15 cellular contexts compared by ENCODE assay signal in genomic region chr15:98715401-98715800, GRCh38.
A peak's percentile ranks its signal among the peaks of the same experiment; 100 is the strongest.
DNase-seq lines count a peak whose midpoint lies in the region; ATAC-seq and TF ChIP-seq lines count a peak whose summit lies in the region.
"Had no signal": no experiment of that assay in that cellular context is flagged by ENCODE, and none has a peak within 500 bp of the region (broad histone marks: within the 10 kb centered on the region; RNA-seq: fewer than 3 reads in every experiment).

No MANE protein-coding gene starts in this region.

- H3K4me3 ChIP-seq in left ventricle myocardium inferior: no peak overlapping the region
- H3K4me3 ChIP-seq in stomach: no peak overlapping the region
- H3K4me3 ChIP-seq in hepatocyte: no peak overlapping the region
- H3K4me3 ChIP-seq: GM12878 had no signal

- intact Hi-C loops in left ventricle myocardium inferior (cut with micrococcal nuclease): no loop called here
- intact Hi-C loops in stomach (cut with DNase I; ENCODE audit: low total_unique reads): no loop called here

- peak overlapping the region; percentile 90 for H3K27ac ChIP-seq in left ventricle myocardium inferior (replicated peaks)
- peak overlapping the region in 1 of 5 donors; percentile 52 for H3K27ac ChIP-seq in stomach
- no peak overlapping the region for H3K27ac ChIP-seq in hepatocyte

- ATAC-seq in HG02798 (IDR thresholded peaks at IDR 0.05; ENCODE audit: poor library complexity, unreplicated experiment): no peak
- ATAC-seq: GM12878, PC-3, SK-N-SH treated with all-trans-retinoic acid at 6 μM for 48 hours had no signal

- peaks cover 83% of the 10 kb centered on the region for H3K4me1 ChIP-seq in left ventricle myocardium inferior
- peaks cover 31 to 75% (median 58%) of the 10 kb centered on the region in 4 donors for H3K4me1 ChIP-seq in stomach
- peaks cover 16% of the 10 kb centered on the region for H3K4me1 ChIP-seq in hepatocyte (ENCODE audit: insufficient read depth)

- H3K4me1 Mint-ChIP-seq in activated naive CD8-positive, alpha-beta T cell treated with anti-CD3 and anti-CD28 coated beads for 36 hours: peaks cover 59% of the 10 kb centered on the region

- H3K9me2 ChIP-seq in hepatocyte (replicated peaks; ENCODE audit: insufficient read depth): no peaks in the 10 kb centered on the region

- DNase-seq in GM04504 (ENCODE audit: low read depth): peak; percentile 15
- DNase-seq in activated naive CD8-positive, alpha-beta T cell treated with anti-CD3 and anti-CD28 coated beads for 36 hours: no peak
- no peak for DNase-seq in left ventricle myocardium inferior
- DNase-seq in stomach: no peak
- DNase-seq in NCI-H1930 (lab: John Stamatoyannopoulos, UW): no peak
- DNase-seq in AML-193 (lab: John Stamatoyannopoulos, UW): no peak
- DNase-seq in hepatocyte (ENCODE audit: low spot score): no peak
- DNase-seq: activated CD8-positive, alpha-beta memory T cell treated with anti-CD3 and anti-CD28 coated beads for 24 hours; effector CD4-positive, alpha-beta T cell; naive B cell; NCI-H1694; PC-3 had no signal

- peaks cover 11% of the 10 kb centered on the region for H3K9me3 Mint-ChIP-seq in activated naive CD8-positive, alpha-beta T cell treated with anti-CD3 and anti-CD28 coated beads for 36 hours

- no peak overlapping the region for H3K4me2 ChIP-seq in hepatocyte

- no peak for TF ChIP-seq POLR2A in stomach (IDR thresholded peaks at IDR 0.05)

- peak; percentile 10 for TF ChIP-seq EP300 in stomach (IDR thresholded peaks at IDR 0.05)

- WGBS in stomach, 5 donors: 80 to 86% (median 85%) methylated on average over 7 of the region's 7 CpGs
- 88% methylated on average over 7 of the region's 7 CpGs for WGBS in hepatocyte (ENCODE audit: low lambda C conversion rate, missing lambda C conversion rate)

- H3K27ac Mint-ChIP-seq in activated naive CD8-positive, alpha-beta T cell treated with anti-CD3 and anti-CD28 coated beads for 36 hours: peak overlapping the region; percentile 16

- H2AFZ ChIP-seq in hepatocyte: no peak overlapping the region

- no peaks in the 10 kb centered on the region for H3K27me3 ChIP-seq in left ventricle myocardium inferior (ENCODE audit: low read depth)
- no peaks in the 10 kb centered on the region for H3K27me3 ChIP-seq in stomach
- no peaks in the 10 kb centered on the region for H3K27me3 ChIP-seq in hepatocyte

- H4K20me1 ChIP-seq in hepatocyte (ENCODE audit: insufficient read depth, poor library complexity, severe bottlenecking): peaks cover 44% of the 10 kb centered on the region

- peaks cover 28% of the 10 kb centered on the region for H3K36me3 Mint-ChIP-seq in activated naive CD8-positive, alpha-beta T cell treated with anti-CD3 and anti-CD28 coated beads for 36 hours

- no peaks in the 10 kb centered on the region for H3K27me3 Mint-ChIP-seq in activated naive CD8-positive, alpha-beta T cell treated with anti-CD3 and anti-CD28 coated beads for 36 hours
- H3K27me3 Mint-ChIP-seq: naive B cell had no signal

- no peak for TF ChIP-seq CTCF in left ventricle myocardium inferior (IDR thresholded peaks at IDR 0.05; ENCODE audit: borderline replicate concordance)
- TF ChIP-seq CTCF in stomach (IDR thresholded peaks at IDR 0.05): no peak
- TF ChIP-seq CTCF in hepatocyte (IDR thresholded peaks at IDR 0.05; ENCODE audit: poor library complexity): no peak

- peaks cover 14% of the 10 kb centered on the region for H3K36me3 ChIP-seq in left ventricle myocardium inferior
- H3K36me3 ChIP-seq in stomach: peaks cover 0 to 14% (median 5%) of the 10 kb centered on the region in 4 donors
- H3K36me3 ChIP-seq in hepatocyte (replicated peaks; ENCODE audit: insufficient read depth, low read depth): no peaks in the 10 kb centered on the region

- peaks cover 98% of the 10 kb centered on the region for H3K79me2 ChIP-seq in hepatocyte

- H3K4me3 Mint-ChIP-seq in activated naive CD8-positive, alpha-beta T cell treated with anti-CD3 and anti-CD28 coated beads for 36 hours: no peak overlapping the region

- H3K9me3 ChIP-seq in left ventricle myocardium inferior (replicated peaks) (peaks cover 8% of the 10 kb centered on the region), stomach (peaks cover 0 to 9% (median 3%) of the 10 kb centered on the region in 4 donors), hepatocyte (ENCODE audit: low read depth) (no peaks in the 10 kb centered on the region)
